In genomic region chr1:214335567-214335966, GRCh38 we compare ENCODE assay signal across 15 cellular contexts. TPM values are rescaled to one million over a fixed set of nuclear protein-coding genes. Genes with fewer than 3 reads are reported as not detected.
A peak's percentile ranks its signal among the peaks of the same experiment; 100 is the strongest.
DNase-seq lines count a peak whose midpoint lies in the region; ATAC-seq and TF ChIP-seq lines count a peak whose summit lies in the region.
"Had no signal": no experiment of that assay in that cellular context is flagged by ENCODE, and none has a peak within 500 bp of the region (broad histone marks: within the 10 kb centered on the region; RNA-seq: fewer than 3 reads in every experiment).

No MANE protein-coding gene starts in this region.

- H3K4me2 ChIP-seq in SK-N-SH (no peak overlapping the region), PC-3 (ENCODE audit: low read length) (no peak overlapping the region)
- H3K4me2 ChIP-seq: GM23338 had no signal

- no peaks in the 10 kb centered on the region for H3K27me3 ChIP-seq in SK-N-SH (ENCODE audit: insufficient read depth)
- H3K27me3 ChIP-seq in PC-3 (ENCODE audit: low read length): no peaks in the 10 kb centered on the region
- H3K27me3 ChIP-seq in esophagus muscularis mucosa: no peaks in the 10 kb centered on the region

- TF ChIP-seq RAD21 in SK-N-SH (IDR thresholded peaks at IDR 0.05; ENCODE audit: low read length): no peak

- CTCF ChIA-PET in SK-N-SH (lab: Yijun Ruan, JAX) (interaction anchor here (1.2 to 13.9 kb wide), 4 partner anchors 77 to 292 kb away, joined by 6 to 393 read pairs (median 164); no protein-coding TSS in a partner anchor), PC-3 (lab: Charles Lee) (interaction anchor here (0.6 kb wide), 3 partner anchors 40 to 248 kb away, joined by 3 to 5 read pairs (median 3); no protein-coding TSS in a partner anchor)

- H3K79me2 ChIP-seq in SK-N-SH (ENCODE audit: insufficient read depth): no peaks in the 10 kb centered on the region
- no peaks in the 10 kb centered on the region for H3K79me2 ChIP-seq in PC-3 (ENCODE audit: low read length)

- TF ChIP-seq CTCF in SK-N-SH (IDR thresholded peaks at IDR 0.05): no peak
- no peak for TF ChIP-seq CTCF in PC-3 (conservative IDR thresholded peaks at IDR 0.05; ENCODE audit: low read depth, low read length)
- no peak for TF ChIP-seq CTCF in endothelial cell (IDR thresholded peaks at IDR 0.05; ENCODE audit: unreplicated experiment)
- TF ChIP-seq CTCF in esophagus muscularis mucosa (IDR thresholded peaks at IDR 0.05): no peak

- H3K9me2 ChIP-seq in SK-N-SH: no peaks in the 10 kb centered on the region
- H3K9me2 ChIP-seq in PC-3 (replicated peaks; ENCODE audit: low read length): no peaks in the 10 kb centered on the region

- H3K4me1 ChIP-seq in SK-N-SH (ENCODE audit: control insufficient read depth in 1 of 2, insufficient read depth in 2 of 2, low read depth in 1 of 2, low read length in 1 of 2): no peaks in the 10 kb centered on the region; a peak in 1 of 4 replicates
- no peaks in the 10 kb centered on the region for H3K4me1 ChIP-seq in PC-3 (ENCODE audit: insufficient read depth, low read length)
- peaks cover 36 to 40% (median 38%) of the 10 kb centered on the region in 4 donors for H3K4me1 ChIP-seq in esophagus muscularis mucosa

- no peaks in the 10 kb centered on the region for H3K9me3 ChIP-seq in SK-N-SH
- H3K9me3 ChIP-seq in PC-3 (ENCODE audit: low read length): no peaks in the 10 kb centered on the region
- H3K9me3 ChIP-seq in esophagus muscularis mucosa: no peaks in the 10 kb centered on the region

- H4K20me1 ChIP-seq in SK-N-SH (ENCODE audit: insufficient read depth): no peaks in the 10 kb centered on the region
- no peaks in the 10 kb centered on the region for H4K20me1 ChIP-seq in PC-3 (ENCODE audit: low read length)

- intact Hi-C loops in PC-3 (cut with micrococcal nuclease): no loop called here
- intact Hi-C loops in esophagus muscularis mucosa (cut with DNase I): loop anchor here (5.0 to 10.0 kb wide), 2 partner anchors 42 to 219 kb away; partner anchors contain the start of gene PTPN14

- H3K27me3 Mint-ChIP-seq in endothelial cell (ENCODE audit: unreplicated experiment): no peaks in the 10 kb centered on the region
- H3K27me3 Mint-ChIP-seq: B cell; CD4-positive, alpha-beta T cell had no signal

- no peaks in the 10 kb centered on the region for H3K9me3 Mint-ChIP-seq in endothelial cell (ENCODE audit: unreplicated experiment)
- H3K9me3 Mint-ChIP-seq: CD4-positive, alpha-beta T cell; GM23338 had no signal

- TF ChIP-seq POLR2A in esophagus muscularis mucosa (IDR thresholded peaks at IDR 0.05; ENCODE audit: low read depth): no peak

- peaks cover 7% of the 10 kb centered on the region for H3K36me3 Mint-ChIP-seq in endothelial cell (ENCODE audit: low read depth, unreplicated experiment)

- BruUV-seq in PC-3 (replicated peaks; lab: Mats Ljungman, UMichigan): no TSS peak

- peaks cover 16% of the 10 kb centered on the region for H3K4me1 Mint-ChIP-seq in endothelial cell (ENCODE audit: unreplicated experiment)
- H3K4me1 Mint-ChIP-seq: B cell had no signal

- H3F3A ChIP-seq in SK-N-SH (replicated peaks; ENCODE audit: insufficient read depth) (peaks cover 19% of the 10 kb centered on the region), PC-3 (ENCODE audit: low read length, unreplicated experiment) (no peaks in the 10 kb centered on the region)

- over 99% methylated on average over 4 of the region's 4 CpGs for WGBS in SK-N-SH (ENCODE audit: low lambda C conversion rate)
- WGBS in esophagus muscularis mucosa: 89% methylated on average over 4 of the region's 4 CpGs

- DNase-seq in SK-N-SH: no peak
- peak; percentile 34 for DNase-seq in PC-3
- DNase-seq in endothelial cell (ENCODE audit: low spot score): no peak
- DNase-seq in NOMO-1 treated with dmso at 0.1 percent for 144 hours (lab: John Stamatoyannopoulos, UW; ENCODE audit: unreplicated experiment): no peak
- DNase-seq in kidney tubule cell (ENCODE audit: low spot score): no peak
- no peak for DNase-seq in esophagus muscularis mucosa (ENCODE audit: extremely low spot score)
- DNase-seq: C1 segment of cervical spinal cord; Calu3; CD4-positive, alpha-beta T cell; DMS79; H7 had no signal

- H2AFZ ChIP-seq in SK-N-SH (ENCODE audit: low read depth) (no peak overlapping the region), PC-3 (ENCODE audit: low read length) (no peak overlapping the region)
- H2AFZ ChIP-seq: GM23338 had no signal

- no peak overlapping the region for H3K27ac ChIP-seq in SK-N-SH (ENCODE audit: low read depth in 2 of 2, low read length in 1 of 2)
- no peak overlapping the region for H3K27ac ChIP-seq in PC-3 (ENCODE audit: low read length)
- H3K27ac ChIP-seq in esophagus muscularis mucosa (replicated peaks in 1 of 4): peak overlapping the region in 2 of 4 donors; percentile 39 to 85

- H3K36me3 ChIP-seq in SK-N-SH (replicated peaks in 1 of 2; ENCODE audit: control insufficient read depth in 1 of 2, insufficient read depth in 2 of 2, low read length in 1 of 2) (peaks cover 2 to 25% of the 10 kb centered on the region in 2 experiments), PC-3 (ENCODE audit: low read depth, low read length) (peaks cover 21% of the 10 kb centered on the region; the same call in 1 of the 2 replicates), esophagus muscularis mucosa (peaks cover 0 to 41% (median 4%) of the 10 kb centered on the region in 4 donors)

- H3K27ac Mint-ChIP-seq in endothelial cell (ENCODE audit: unreplicated experiment): no peak overlapping the region
- H3K27ac Mint-ChIP-seq: B cell; CD4-positive, alpha-beta T cell; GM23338 had no signal

- H3K4me3 ChIP-seq in SK-N-SH (ENCODE audit: low read depth in 2 of 2, low read length in 1 of 2) (no peak overlapping the region), PC-3 (ENCODE audit: low read length) (no peak overlapping the region), esophagus muscularis mucosa (no peak overlapping the region)
- H3K4me3 ChIP-seq: GM12878, GM23338 had no signal

- peak overlapping the region; percentile 4 for H3K4me3 Mint-ChIP-seq in endothelial cell (ENCODE audit: unreplicated experiment)
- H3K4me3 Mint-ChIP-seq: B cell; CD4-positive, alpha-beta T cell; GM23338 had no signal

- ATAC-seq in SK-N-SH treated with all-trans-retinoic acid at 6 μM for 48 hours: no peak
- no peak for ATAC-seq in PC-3
- ATAC-seq: GM12878, GM23338 had no signal

- POLR2A ChIA-PET in SK-N-SH (lab: Yijun Ruan, JAX): no interaction called here
- POLR2A ChIA-PET in PC-3 (lab: Charles Lee; ENCODE audit: unreplicated experiment): no interaction called here

- TF ChIP-seq EP300 in SK-N-SH (IDR thresholded peaks at IDR 0.05; ENCODE audit: borderline replicate concordance in 1 of 2, low read depth in 1 of 2, low read length in 1 of 2): no peak
- no peak for TF ChIP-seq EP300 in esophagus muscularis mucosa (IDR thresholded peaks at IDR 0.05)

- H3K9ac ChIP-seq in SK-N-SH (no peak overlapping the region), PC-3 (ENCODE audit: low read length) (no peak overlapping the region)

TF ChIP-seq in SK-N-SH treated with all-trans-retinoic acid at 6 μM for 48 hours, 23 proteins besides CTCF, POLR2A, EP300 and RAD21:
- TF ChIP-seq ESRRG (CRISPR knock-in tag; IDR thresholded peaks at IDR 0.05) (no peak), TOX (CRISPR knock-in tag; IDR thresholded peaks at IDR 0.05; ENCODE audit: borderline replicate concordance) (0 out of 2 replicates have a peak, but pooled peaks have one; percentile 25), ISL1 (CRISPR knock-in tag; IDR thresholded peaks at IDR 0.05) (no peak), ARNTL (CRISPR knock-in tag; IDR thresholded peaks at IDR 0.05; ENCODE audit: borderline replicate concordance, low read depth) (no peak), RARB (CRISPR knock-in tag; IDR thresholded peaks at IDR 0.05) (no peak)

TF ChIP-seq in SK-N-SH, 30 proteins besides CTCF, POLR2A, EP300 and RAD21 (continues in another document):
- no peak for TF ChIP-seq USF1 (IDR thresholded peaks at IDR 0.05; ENCODE audit: borderline replicate concordance, low read depth)
- TF ChIP-seq REST (IDR thresholded peaks at IDR 0.05; ENCODE audit: low read depth, low read length): no peak
- TF ChIP-seq FOXM1 (IDR thresholded peaks at IDR 0.05; ENCODE audit: low read depth): no peak
- no peak for TF ChIP-seq RFX5 (IDR thresholded peaks at IDR 0.05; ENCODE audit: low read length)
- no peak for TF ChIP-seq FOSL2 (IDR thresholded peaks at IDR 0.05; ENCODE audit: borderline replicate concordance, low read depth)
- TF ChIP-seq POLR2AphosphoS5 (IDR thresholded peaks at IDR 0.05; ENCODE audit: low read depth, low read length): no peak

RNA-seq across cellular contexts. Expression of gene SMYD2, which starts 54.6 kb away (rescaled TPM):
- polyA plus RNA-seq in SK-N-SH (2012; rRNA removed): 23.1 and 30.4 TPM in 2 replicates
- polyA plus RNA-seq in SK-N-SH (2012; cell fraction: cytosol; rRNA removed): 27.4 and 27.8 TPM in 2 replicates
- polyA plus RNA-seq in SK-N-SH (2012; cell fraction: nucleus; rRNA removed): 19.9 and 32.7 TPM in 2 replicates
- total RNA-seq in PC-3 (2014; rRNA removed): 92.6 and 124 TPM in 2 replicates
- 44.1 TPM for total RNA-seq in endothelial cell (ENCODE audit: unreplicated experiment)
- total RNA-seq in esophagus muscularis mucosa: 10 to 100 TPM; 15.0 to 19.7 (median 18.4) TPM
